ENCODE assay signal across 8 cellular contexts in genomic region chr13:26197298-26197697, GRCh38.
"Had no signal": no experiment of that assay in that cellular context is flagged by ENCODE, and none has a peak within 500 bp of the region (broad histone marks: within the 10 kb centered on the region; RNA-seq: fewer than 3 reads in every experiment).

No MANE protein-coding gene starts in this region.

- H3K4me3 Mint-ChIP-seq: HFFc6 had no signal

- H3K9ac ChIP-seq: GM23248 had no signal

- H3K27ac Mint-ChIP-seq: HFFc6 had no signal

- H3K4me3 ChIP-seq: GM23248, HAP-1, K562 had no signal

- H3K36me3 ChIP-seq: HAP-1 had no signal

- H3K4me1 ChIP-seq: HAP-1 had no signal

- DNase-seq: GM23248, GOT3, H7, HFFc6, IMR-90 had no signal

- H3K27ac ChIP-seq: GM23248, HL-60 had no signal
